14 cellular contexts compared by ENCODE assay signal in the genomic region with DNA sequence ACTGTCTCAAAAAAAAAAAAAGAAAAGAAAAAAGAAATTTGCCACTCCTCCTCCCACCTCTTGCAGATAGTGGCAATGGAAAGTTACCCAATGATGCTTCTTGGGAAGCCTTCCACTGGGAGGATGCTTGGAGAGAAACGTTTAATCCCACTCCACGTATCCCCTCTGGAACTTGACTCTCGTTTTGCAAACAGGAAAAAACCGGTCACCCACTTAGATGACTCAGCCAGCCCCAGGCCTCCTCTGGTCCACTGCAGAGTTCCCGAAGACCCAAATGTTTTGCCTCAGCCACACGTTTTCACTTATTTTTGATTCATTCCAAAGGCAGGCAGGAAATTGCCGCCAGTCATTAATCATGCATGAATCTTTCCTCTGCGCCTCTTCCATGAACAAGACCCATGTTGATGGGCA. TPM values are rescaled to one million over a fixed set of nuclear protein-coding genes. Genes with fewer than 3 reads are reported as not detected.
DNase-seq lines count a peak whose midpoint lies in the region; ATAC-seq, FAIRE-seq and TF ChIP-seq lines count a peak whose summit lies in the region.
"Had no signal": no experiment of that assay in that cellular context is flagged by ENCODE, and none has a peak within 500 bp of the region (broad histone marks: within the 10 kb centered on the region; RNA-seq: fewer than 3 reads in every experiment).

No MANE protein-coding gene starts in this region.

- H3K4me3 Mint-ChIP-seq in HFFc6: peak overlapping the region; percentile 58
- H3K4me3 Mint-ChIP-seq: activated CD8-positive, alpha-beta memory T cell treated with anti-CD3 and anti-CD28 coated beads, Interleukin-2, amount 10 ng/mL, durations not matched to agents 7 days and 5 days; nephron had no signal

- no peak for TF ChIP-seq RAD21 in K562 (CRISPR knock-in tag; conservative IDR thresholded peaks at IDR 0.05 in 1 of 2, IDR thresholded peaks at IDR 0.05 in 1 of 2)

- FAIRE-seq in K562 (lab: Jason Lieb, UNC): peak; percentile 26

- no peak for TF ChIP-seq CTCF in HFFc6 (IDR thresholded peaks at IDR 0.05)
- TF ChIP-seq CTCF in K562 (IDR thresholded peaks at IDR 0.05 in 2 of 3, conservative IDR thresholded peaks at IDR 0.05 in 1 of 3; ENCODE audit: insufficient read depth in 2 of 3, low read depth in 1 of 3, low read length in 3 of 3): no peak
- TF ChIP-seq CTCF in hepatocyte (IDR thresholded peaks at IDR 0.05; ENCODE audit: poor library complexity): no peak
- no peak for TF ChIP-seq CTCF in GM13977 (IDR thresholded peaks at IDR 0.05; ENCODE audit: extremely low read depth, insufficient read depth, missing control alignments)

- no peaks in the 10 kb centered on the region for H3K27me3 ChIP-seq in K562 (ENCODE audit: control insufficient read depth in 2 of 2, insufficient read depth in 2 of 2, low read length in 2 of 2)
- H3K27me3 ChIP-seq in hepatocyte: no peaks in the 10 kb centered on the region
- H3K27me3 ChIP-seq: BLaER1, transverse colon had no signal

- ATAC-seq in K562 (peak; percentile 49), GM18511 (IDR thresholded peaks at IDR 0.05; ENCODE audit: unreplicated experiment) (no peak), GM18502 (IDR thresholded peaks at IDR 0.05; ENCODE audit: poor library complexity, unreplicated experiment) (no peak)
- ATAC-seq: activated CD8-positive, alpha-beta memory T cell treated with anti-CD3 and anti-CD28 coated beads, Interleukin-2, amount 10 ng/mL, durations not matched to agents 7 days and 5 days had no signal

- no peaks in the 10 kb centered on the region for H3K36me3 Mint-ChIP-seq in HFFc6 (ENCODE audit: low read depth)
- H3K36me3 Mint-ChIP-seq: activated CD8-positive, alpha-beta memory T cell treated with anti-CD3 and anti-CD28 coated beads, Interleukin-2, amount 10 ng/mL, durations not matched to agents 7 days and 5 days had no signal

- CTCF ChIA-PET in K562 (lab: Yijun Ruan, JAX; ENCODE audit: low intra/inter-chr PET ratio): no interaction called here

- H4K20me1 ChIP-seq in K562 (replicated peaks; ENCODE audit: control insufficient read depth, insufficient read depth, low read length) (no peaks in the 10 kb centered on the region), hepatocyte (ENCODE audit: insufficient read depth, poor library complexity, severe bottlenecking) (no peaks in the 10 kb centered on the region)
- H4K20me1 ChIP-seq: BLaER1 had no signal

- DNase-seq in A172 (ENCODE audit: low spot score) (peak; percentile 92), HFFc6 (peak; percentile 98), K562 (ENCODE audit: extremely low read depth in 1 of 4, low spot score in 3 of 4) (peak in 1 of 4 experiments; percentile 30), hepatocyte (ENCODE audit: low spot score) (peak; percentile 32), GM13977 (ENCODE audit: low spot score) (no peak), NCI-H2196 treated with DMSO at 0.1 percent for 48 hours (lab: John Stamatoyannopoulos, UW; ENCODE audit: unreplicated experiment) (no peak)
- DNase-seq: activated CD8-positive, alpha-beta memory T cell treated with anti-CD3 and anti-CD28 coated beads, Interleukin-2, amount 10 ng/mL, durations not matched to agents 7 days and 5 days; caudate nucleus; transverse colon had no signal

- in situ Hi-C loops in K562 (cut with MboI) (no loop called here), GM13977 (cut with MboI; ENCODE audit: low pct_unique_long_range_greater_than_20kb, low sequenced_read_pairs, unreplicated experiment) (loop anchor here (10.0 kb wide), 1 partner anchor 109 kb away; no protein-coding TSS in a partner anchor)

- H3K36me3 ChIP-seq in K562 (ENCODE audit: control insufficient read depth, insufficient read depth, low read length): no peaks in the 10 kb centered on the region
- no peaks in the 10 kb centered on the region for H3K36me3 ChIP-seq in hepatocyte (replicated peaks; ENCODE audit: insufficient read depth, low read depth)
- H3K36me3 ChIP-seq: BLaER1, transverse colon had no signal

- no peaks in the 10 kb centered on the region for H3K27me3 Mint-ChIP-seq in HFFc6 (ENCODE audit: insufficient read depth)

- peak overlapping the region; percentile 94 for H3K27ac Mint-ChIP-seq in HFFc6
- H3K27ac Mint-ChIP-seq: activated CD8-positive, alpha-beta memory T cell treated with anti-CD3 and anti-CD28 coated beads, Interleukin-2, amount 10 ng/mL, durations not matched to agents 7 days and 5 days had no signal

- no peak overlapping the region for H3K9ac ChIP-seq in K562 (ENCODE audit: insufficient read depth in 1 of 2, low read depth in 2 of 2, low read length in 2 of 2)
- H3K9ac ChIP-seq: BLaER1 had no signal

- no peaks in the 10 kb centered on the region for H3K9me3 Mint-ChIP-seq in HFFc6
- H3K9me3 Mint-ChIP-seq: nephron had no signal

- TF ChIP-seq EP300 in K562 (IDR thresholded peaks at IDR 0.05; ENCODE audit: low read length): no peak

- no peaks in the 10 kb centered on the region for H3K9me1 ChIP-seq in K562 (ENCODE audit: control insufficient read depth, insufficient read depth, low read length)

- H2AFZ ChIP-seq in K562 (ENCODE audit: low read depth, low read length) (peak overlapping the region; percentile 60), hepatocyte (no peak overlapping the region)

- H3K9me3 ChIP-seq in K562 (replicated peaks; ENCODE audit: control insufficient read depth, insufficient read depth, low read depth, low read length): no peaks in the 10 kb centered on the region
- no peaks in the 10 kb centered on the region for H3K9me3 ChIP-seq in hepatocyte (ENCODE audit: low read depth)
- H3K9me3 ChIP-seq: BLaER1, transverse colon had no signal

- 13% methylated on average over 8 of the region's 8 CpGs for WGBS in K562 (ENCODE audit: insufficient coverage, low coverage, missing lambda C conversion rate)
- WGBS in hepatocyte (ENCODE audit: low lambda C conversion rate, missing lambda C conversion rate): 53% methylated on average over 8 of the region's 8 CpGs

- peaks cover 0 to 7% of the 10 kb centered on the region in 2 experiments; a peak in 2 of 5 replicates for H3K4me1 ChIP-seq in K562 (replicated peaks in 1 of 2; ENCODE audit: control insufficient read depth in 2 of 2, insufficient read depth in 2 of 2, low read length in 2 of 2)
- H3K4me1 ChIP-seq in hepatocyte (ENCODE audit: insufficient read depth): peaks cover under 1% of the 10 kb centered on the region
- H3K4me1 ChIP-seq: transverse colon had no signal

- intact Hi-C loops in K562 (cut with micrococcal nuclease): no loop called here

- peaks cover 29% of the 10 kb centered on the region for H3K4me1 Mint-ChIP-seq in HFFc6 (ENCODE audit: low read depth)
- H3K4me1 Mint-ChIP-seq: activated CD8-positive, alpha-beta memory T cell treated with anti-CD3 and anti-CD28 coated beads, Interleukin-2, amount 10 ng/mL, durations not matched to agents 7 days and 5 days had no signal

- H3K4me3 ChIP-seq in K562 (no peak overlapping the region), hepatocyte (no peak overlapping the region)
- H3K4me3 ChIP-seq: BLaER1, transverse colon had no signal

- H3K79me2 ChIP-seq in K562 (ENCODE audit: control insufficient read depth, insufficient read depth, low read length): no peaks in the 10 kb centered on the region
- no peaks in the 10 kb centered on the region for H3K79me2 ChIP-seq in hepatocyte

- H3K9me2 ChIP-seq in hepatocyte (replicated peaks; ENCODE audit: insufficient read depth): no peaks in the 10 kb centered on the region

- no peak overlapping the region for H3K27ac ChIP-seq in K562 (ENCODE audit: extremely low read depth, low read depth, low read length)
- H3K27ac ChIP-seq in hepatocyte: no peak overlapping the region
- H3K27ac ChIP-seq: BLaER1, transverse colon had no signal

- H3K4me2 ChIP-seq in K562 (ENCODE audit: insufficient read depth, low read length): peak overlapping the region; percentile 50
- no peak overlapping the region for H3K4me2 ChIP-seq in hepatocyte
- H3K4me2 ChIP-seq: BLaER1 had no signal

- POLR2A ChIA-PET in K562 (lab: Yijun Ruan, JAX): no interaction called here

- no peak for TF ChIP-seq POLR2A in K562 (conservative IDR thresholded peaks at IDR 0.05)

- no TSS peak for BruUV-seq in K562 (replicated peaks; lab: Mats Ljungman, UMichigan)

RNA-seq across cellular contexts. Expression of gene TNFRSF17, which starts 9.3 kb away (rescaled TPM):
- not detected in 2 replicates for total RNA-seq in A172 (2014; rRNA removed; shearing (Covaris generic))
- under 1 TPM in 1 of 6 experiments, not detected in 5; 0.28 TPM for total RNA-seq in HFFc6 (2021; fragmentation: NEBNext Ultra II Directional; extraction: Animal tissue kit (Norgen Biotek cat#: 25700))
- not detected in 2 replicates for total RNA-seq in K562 (2011; cell fraction: chromatin; rRNA removed; ENCODE audit: low replicate concordance)
- total RNA-seq in K562 (2011; cell fraction: nucleolus; rRNA removed): not detected in 2 replicates
- total RNA-seq in K562 (2011; cell fraction: nucleoplasm; rRNA removed): not detected in 2 replicates
- total RNA-seq in K562 (2014; rRNA removed) (not detected in 2 replicates), K562 (2014; rRNA removed; fragmentation: Illumina TruSeq; extraction: Trizol) (not detected in 2 replicates), K562 (2015; rRNA removed; fragmentation: Illumina TruSeq; extraction: Trizol) (not detected in 2 replicates), K562 (2021) (not detected in 2 replicates), hepatocyte (not detected in 2 replicates)
- polyA plus RNA-seq in K562 (2011; rRNA removed) (not detected in 2 replicates), K562 (2014; fragmentation: Illumina TruSeq; extraction: Trizol) (not detected in 2 replicates), K562 (2014; fragmentation: Nextera tagmentation; extraction: Ambion mirVana) (not detected), K562 (2014; rRNA removed) (not detected in 2 replicates), hepatocyte (not detected in 2 replicates)
- polyA plus RNA-seq in K562 (2011; cell fraction: cytosol; rRNA removed): not detected in 2 replicates
- polyA plus RNA-seq in K562 (2011; cell fraction: nucleus; rRNA removed): not detected in 2 replicates
- not detected in 2 replicates for polyA plus RNA-seq in K562 (2012)
- polyA minus RNA-seq in K562 (2011; rRNA and poly(A)+ RNA removed): not detected in 2 replicates
- not detected in 2 replicates for polyA minus RNA-seq in K562 (2011; cell fraction: cytosol; rRNA and poly(A)+ RNA removed)
- polyA minus RNA-seq in K562 (2011; cell fraction: nucleus; rRNA and poly(A)+ RNA removed): not detected in 2 replicates
- total RNA-seq: activated CD8-positive, alpha-beta memory T cell treated with anti-CD3 and anti-CD28 coated beads, Interleukin-2, amount 10 ng/mL, durations not matched to agents 7 days and 5 days; T-helper 1 cell treated with Interleukin-12 subunit alpha and Interleukin-12 subunit beta and Interleukin-4 antibody, amounts not matched to agents 30 ng/mL and 1 ng/mL, for 36 hours had no signal

RNA-seq across cellular contexts. Expression of gene NPIPB2, which starts 13.9 kb away (rescaled TPM):
- total RNA-seq in A172 (2014; rRNA removed; shearing (Covaris generic)): 5.1 TPM in 1 of 2 replicates, not detected in the other
- 1 to 10 TPM; 4.4 to 6.8 (median 4.9) TPM for total RNA-seq in HFFc6 (2021; fragmentation: NEBNext Ultra II Directional; extraction: Animal tissue kit (Norgen Biotek cat#: 25700))
- 60.6 and 96.4 TPM in 2 replicates for total RNA-seq in K562 (2011; cell fraction: chromatin; rRNA removed; ENCODE audit: low replicate concordance)
- 14.0 and 22.1 TPM in 2 replicates for total RNA-seq in K562 (2011; cell fraction: nucleolus; rRNA removed)
- total RNA-seq in K562 (2011; cell fraction: nucleoplasm; rRNA removed): 23.3 and 36.0 TPM in 2 replicates
- total RNA-seq in K562 (2014; rRNA removed) (0.86 and 1.4 TPM in 2 replicates), K562 (2014; rRNA removed; fragmentation: Illumina TruSeq; extraction: Trizol) (1.8 and 1.9 TPM in 2 replicates), K562 (2015; rRNA removed; fragmentation: Illumina TruSeq; extraction: Trizol) (2.9 and 3.4 TPM in 2 replicates), K562 (2021) (2.9 and 4.1 TPM in 2 replicates), hepatocyte (5.5 and 5.8 TPM in 2 replicates)
- polyA plus RNA-seq in K562 (2011; rRNA removed) (1.0 and 1.9 TPM in 2 replicates), K562 (2014; fragmentation: Illumina TruSeq; extraction: Trizol) (0.58 and 0.91 TPM in 2 replicates), K562 (2014; fragmentation: Nextera tagmentation; extraction: Ambion mirVana) (under 1 TPM in 1 of 2 experiments, not detected in 1; 0.21 TPM), K562 (2014; rRNA removed) (1.9 and 3.6 TPM in 2 replicates), hepatocyte (12.2 and 15.4 TPM in 2 replicates)
- polyA plus RNA-seq in K562 (2011; cell fraction: cytosol; rRNA removed): 0.39 and 1.7 TPM in 2 replicates
- polyA plus RNA-seq in K562 (2011; cell fraction: nucleus; rRNA removed): 16.3 and 24.2 TPM in 2 replicates
- 2.3 and 4.0 TPM in 2 replicates for polyA plus RNA-seq in K562 (2012)
- polyA minus RNA-seq in K562 (2011; rRNA and poly(A)+ RNA removed): 6.6 and 7.1 TPM in 2 replicates
- polyA minus RNA-seq in K562 (2011; cell fraction: cytosol; rRNA and poly(A)+ RNA removed): 1.9 and 2.8 TPM in 2 replicates
- polyA minus RNA-seq in K562 (2011; cell fraction: nucleus; rRNA and poly(A)+ RNA removed): 7.0 and 9.3 TPM in 2 replicates

RNA-seq across cellular contexts. Expression of gene SNX29, which starts 20.8 kb away (rescaled TPM):
- 5.9 and 8.0 TPM in 2 replicates for total RNA-seq in A172 (2014; rRNA removed; shearing (Covaris generic))
- total RNA-seq in HFFc6 (2021; fragmentation: NEBNext Ultra II Directional; extraction: Animal tissue kit (Norgen Biotek cat#: 25700)): 10 to 100 TPM; 21.7 to 29.4 (median 26.5) TPM
- total RNA-seq in K562 (2011; cell fraction: chromatin; rRNA removed; ENCODE audit: low replicate concordance): 65.5 and 121 TPM in 2 replicates
- total RNA-seq in K562 (2011; cell fraction: nucleolus; rRNA removed): 41.4 and 46.6 TPM in 2 replicates
- total RNA-seq in K562 (2011; cell fraction: nucleoplasm; rRNA removed): 50.2 and 55.7 TPM in 2 replicates
- total RNA-seq in K562 (2014; rRNA removed) (4.5 and 8.3 TPM in 2 replicates), K562 (2014; rRNA removed; fragmentation: Illumina TruSeq; extraction: Trizol) (4.8 and 5.4 TPM in 2 replicates), K562 (2015; rRNA removed; fragmentation: Illumina TruSeq; extraction: Trizol) (6.9 and 7.2 TPM in 2 replicates), K562 (2021) (10.2 and 12.8 TPM in 2 replicates), hepatocyte (5.3 and 7.5 TPM in 2 replicates)
- polyA plus RNA-seq in K562 (2011; rRNA removed) (4.8 and 6.5 TPM in 2 replicates), K562 (2014; fragmentation: Illumina TruSeq; extraction: Trizol) (4.8 TPM in 2 replicates), K562 (2014; fragmentation: Nextera tagmentation; extraction: Ambion mirVana) (1 to 10 TPM; 1.5 to 5.5 TPM), K562 (2014; rRNA removed) (3.7 and 4.1 TPM in 2 replicates), hepatocyte (17.4 and 23.9 TPM in 2 replicates)
- polyA plus RNA-seq in K562 (2011; cell fraction: cytosol; rRNA removed): 3.0 and 4.4 TPM in 2 replicates
- 3.4 and 6.4 TPM in 2 replicates for polyA plus RNA-seq in K562 (2011; cell fraction: nucleus; rRNA removed)
- polyA plus RNA-seq in K562 (2012): 7.0 and 8.2 TPM in 2 replicates
- polyA minus RNA-seq in K562 (2011; rRNA and poly(A)+ RNA removed): 13.4 and 13.6 TPM in 2 replicates
- polyA minus RNA-seq in K562 (2011; cell fraction: cytosol; rRNA and poly(A)+ RNA removed): 7.3 and 9.1 TPM in 2 replicates
- 12.8 and 26.5 TPM in 2 replicates for polyA minus RNA-seq in K562 (2011; cell fraction: nucleus; rRNA and poly(A)+ RNA removed)

RNA-seq across cellular contexts. Expression of gene GSPT1, which starts 40.0 kb away (rescaled TPM):
- 124 and 161 TPM in 2 replicates for total RNA-seq in A172 (2014; rRNA removed; shearing (Covaris generic))
- 100 to 1,000 TPM; 187 to 221 (median 211) TPM for total RNA-seq in HFFc6 (2021; fragmentation: NEBNext Ultra II Directional; extraction: Animal tissue kit (Norgen Biotek cat#: 25700))
- total RNA-seq in K562 (2011; cell fraction: chromatin; rRNA removed; ENCODE audit: low replicate concordance): 57.0 and 199 TPM in 2 replicates
- 38.0 and 40.4 TPM in 2 replicates for total RNA-seq in K562 (2011; cell fraction: nucleolus; rRNA removed)
- 65.7 and 69.3 TPM in 2 replicates for total RNA-seq in K562 (2011; cell fraction: nucleoplasm; rRNA removed)
- total RNA-seq in K562 (2014; rRNA removed) (107 TPM in 2 replicates), K562 (2014; rRNA removed; fragmentation: Illumina TruSeq; extraction: Trizol) (151 and 161 TPM in 2 replicates), K562 (2015; rRNA removed; fragmentation: Illumina TruSeq; extraction: Trizol) (147 and 148 TPM in 2 replicates), K562 (2021) (210 and 219 TPM in 2 replicates), hepatocyte (79.2 and 83.8 TPM in 2 replicates)
- polyA plus RNA-seq in K562 (2011; rRNA removed) (126 and 162 TPM in 2 replicates), K562 (2014; fragmentation: Illumina TruSeq; extraction: Trizol) (219 and 269 TPM in 2 replicates), K562 (2014; fragmentation: Nextera tagmentation; extraction: Ambion mirVana) (10 to 100 TPM; 63.8 to 75.0 TPM), K562 (2014; rRNA removed) (111 and 132 TPM in 2 replicates), hepatocyte (105 and 109 TPM in 2 replicates)
- polyA plus RNA-seq in K562 (2011; cell fraction: cytosol; rRNA removed): 34.0 and 61.3 TPM in 2 replicates
- polyA plus RNA-seq in K562 (2011; cell fraction: nucleus; rRNA removed): 44.0 and 62.3 TPM in 2 replicates
- 105 and 133 TPM in 2 replicates for polyA plus RNA-seq in K562 (2012)
- 195 and 213 TPM in 2 replicates for polyA minus RNA-seq in K562 (2011; rRNA and poly(A)+ RNA removed)
- 105 and 141 TPM in 2 replicates for polyA minus RNA-seq in K562 (2011; cell fraction: cytosol; rRNA and poly(A)+ RNA removed)
- polyA minus RNA-seq in K562 (2011; cell fraction: nucleus; rRNA and poly(A)+ RNA removed): 21.4 and 47.9 TPM in 2 replicates

Comparison
In these comparisons a context has a peak if more than half of its experiments do, and no peak if none do; other contexts are left out.
1. DNase-seq: peak in A172 (single experiment), HFFc6 (single experiment) and hepatocyte (single experiment); none in GM13977 (single experiment) and NCI-H2196 treated with DMSO at 0.1 percent for 48 hours (single experiment).